9 cellular contexts compared by ENCODE assay signal in the genomic region with DNA sequence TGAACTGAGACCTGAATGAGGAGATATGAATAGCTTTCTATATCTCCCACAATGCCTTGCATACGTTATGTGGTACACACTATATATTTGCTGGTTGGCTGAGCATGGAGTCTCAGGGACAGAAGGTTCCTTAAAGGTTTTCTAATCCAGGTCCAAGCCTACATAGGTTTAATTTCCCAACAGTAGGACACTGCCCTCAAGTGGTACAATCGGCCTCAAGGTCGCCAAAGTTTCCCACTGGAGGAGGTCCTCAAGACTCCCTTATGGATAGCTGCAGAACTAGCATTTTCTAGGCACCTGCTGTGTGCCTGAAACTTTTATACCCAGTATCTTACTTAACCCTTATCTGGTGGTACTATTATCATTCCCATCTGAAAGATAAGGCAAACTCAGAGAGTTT. TPM values are rescaled to one million over a fixed set of nuclear protein-coding genes. Genes with fewer than 3 reads are reported as not detected.
DNase-seq lines count a peak whose midpoint lies in the region; ATAC-seq and TF ChIP-seq lines count a peak whose summit lies in the region.
"Had no signal": no experiment of that assay in that cellular context is flagged by ENCODE, and none has a peak within 500 bp of the region (broad histone marks: within the 10 kb centered on the region; RNA-seq: fewer than 3 reads in every experiment).

No MANE protein-coding gene starts in this region.

- CTCF ChIA-PET in activated CD8-positive, alpha-beta T cell treated with anti-CD3 and anti-CD28 coated beads for 36 hours (lab: Charles Lee) = interaction anchor here (0.7 to 2.5 kb wide), 5 partner anchors 73 to 611 kb away, joined by 3 to 7 read pairs (median 3); no protein-coding TSS in a partner anchor

- DNase-seq in EL (peak; percentile 22), NB4 (ENCODE audit: low read depth) (peak; percentile 44), dorsolateral prefrontal cortex (no peak), neural progenitor cell (ENCODE audit: low spot score) (peak; percentile 42), SKM-1 (lab: John Stamatoyannopoulos, UW; ENCODE audit: unreplicated experiment) (no peak), NCI-H1092 (lab: John Stamatoyannopoulos, UW) (no peak)
- DNase-seq in stimulated activated CD4-positive, alpha-beta T cell treated with anti-CD3 and anti-CD28 coated beads, Interleukin-4, amount 100 ng/mL, for 1 hour = no peak
- DNase-seq in activated CD8-positive, alpha-beta T cell treated with anti-CD3 and anti-CD28 coated beads for 36 hours = no peak

- peaks cover 0 to 87% (median 26%) of the 10 kb centered on the region in 45 donors for H3K27me3 ChIP-seq in dorsolateral prefrontal cortex
- no peaks in the 10 kb centered on the region for H3K27me3 ChIP-seq in neural progenitor cell

- H3K79me2 ChIP-seq in neural progenitor cell (ENCODE audit: low read depth) = no peaks in the 10 kb centered on the region

- H3F3A ChIP-seq in neural progenitor cell (ENCODE audit: low read depth) = no peaks in the 10 kb centered on the region

- ATAC-seq in activated CD8-positive, alpha-beta T cell treated with anti-CD3 and anti-CD28 coated beads for 36 hours = no peak

- POLR2A ChIA-PET in activated CD8-positive, alpha-beta T cell treated with anti-CD3 and anti-CD28 coated beads for 36 hours (lab: Charles Lee) = no interaction called here

- H3K9me3 ChIP-seq in neural progenitor cell (ENCODE audit: low read depth) = peaks cover 3% of the 10 kb centered on the region

- H3K4me3 ChIP-seq in NB4 (ENCODE audit: low read depth, low read length) = no peak overlapping the region
- H3K4me3 ChIP-seq in dorsolateral prefrontal cortex = no peak overlapping the region
- no peak overlapping the region for H3K4me3 ChIP-seq in neural progenitor cell

- H3K27ac Mint-ChIP-seq in neural progenitor cell = no peak overlapping the region
- no peak overlapping the region for H3K27ac Mint-ChIP-seq in activated CD8-positive, alpha-beta T cell treated with anti-CD3 and anti-CD28 coated beads for 36 hours
- H3K27ac Mint-ChIP-seq: activated naive CD4-positive, alpha-beta T cell treated with anti-CD3 and anti-CD28 coated beads, Interleukin-2, amount 50 U/mL, for 24 hours had no signal

- no peaks in the 10 kb centered on the region for H4K20me1 ChIP-seq in neural progenitor cell (ENCODE audit: low read depth)

- H3K4me1 Mint-ChIP-seq in neural progenitor cell = no peaks in the 10 kb centered on the region
- no peaks in the 10 kb centered on the region for H3K4me1 Mint-ChIP-seq in activated CD8-positive, alpha-beta T cell treated with anti-CD3 and anti-CD28 coated beads for 36 hours (ENCODE audit: low read depth)
- H3K4me1 Mint-ChIP-seq: activated naive CD4-positive, alpha-beta T cell treated with anti-CD3 and anti-CD28 coated beads, Interleukin-2, amount 50 U/mL, for 24 hours had no signal

- no peaks in the 10 kb centered on the region for H3K36me3 Mint-ChIP-seq in neural progenitor cell
- no peaks in the 10 kb centered on the region for H3K36me3 Mint-ChIP-seq in activated CD8-positive, alpha-beta T cell treated with anti-CD3 and anti-CD28 coated beads for 36 hours (ENCODE audit: low read depth)
- H3K36me3 Mint-ChIP-seq: activated naive CD4-positive, alpha-beta T cell treated with anti-CD3 and anti-CD28 coated beads, Interleukin-2, amount 50 U/mL, for 24 hours had no signal

- no peak overlapping the region for H3K9ac ChIP-seq in neural progenitor cell

- peaks cover 2% of the 10 kb centered on the region for H3K27me3 Mint-ChIP-seq in neural progenitor cell (ENCODE audit: insufficient read depth, low read depth)
- peaks cover 3% of the 10 kb centered on the region for H3K27me3 Mint-ChIP-seq in activated CD8-positive, alpha-beta T cell treated with anti-CD3 and anti-CD28 coated beads for 36 hours
- H3K27me3 Mint-ChIP-seq: activated naive CD4-positive, alpha-beta T cell treated with anti-CD3 and anti-CD28 coated beads, Interleukin-2, amount 50 U/mL, for 24 hours had no signal

- H3K27ac ChIP-seq in dorsolateral prefrontal cortex (no peak overlapping the region), neural progenitor cell (no peak overlapping the region)

- no peak overlapping the region for H3K4me3 Mint-ChIP-seq in neural progenitor cell
- no peak overlapping the region for H3K4me3 Mint-ChIP-seq in activated CD8-positive, alpha-beta T cell treated with anti-CD3 and anti-CD28 coated beads for 36 hours
- H3K4me3 Mint-ChIP-seq: activated naive CD4-positive, alpha-beta T cell treated with anti-CD3 and anti-CD28 coated beads, Interleukin-2, amount 50 U/mL, for 24 hours had no signal

- intact Hi-C loops in dorsolateral prefrontal cortex (cut with DNase I) = loop anchor here in 1 of 2 donors (5.0 kb wide), 1 partner anchor 611 kb away; no protein-coding TSS in a partner anchor
- intact Hi-C loops in activated CD8-positive, alpha-beta T cell treated with anti-CD3 and anti-CD28 coated beads for 36 hours (cut with micrococcal nuclease) = loop anchor here (10.0 kb wide), 1 partner anchor 73 kb away; no protein-coding TSS in a partner anchor

- H3K4me1 ChIP-seq in neural progenitor cell = no peaks in the 10 kb centered on the region

- TF ChIP-seq CTCF in NB4 (IDR thresholded peaks at IDR 0.05; ENCODE audit: low read depth, low read length) (no peak), dorsolateral prefrontal cortex (IDR thresholded peaks at IDR 0.05 in 54 of 56, conservative IDR thresholded peaks at IDR 0.05 in 2 of 56; ENCODE audit: low read depth in 1 of 56, partially characterized antibody in 56 of 56) (peak in 37 of 56 donors; percentile 14 to 58 (median 32)), neural progenitor cell (IDR thresholded peaks at IDR 0.05) (peak; percentile 46)
- TF ChIP-seq CTCF in activated CD8-positive, alpha-beta T cell treated with anti-CD3 and anti-CD28 coated beads for 36 hours (IDR thresholded peaks at IDR 0.05) = no peak

- H3K36me3 ChIP-seq in neural progenitor cell = no peaks in the 10 kb centered on the region

- H2AFZ ChIP-seq in neural progenitor cell (replicated peaks) = no peak overlapping the region

- TF ChIP-seq POLR2A in NB4 (IDR thresholded peaks at IDR 0.05; ENCODE audit: extremely low read depth, insufficient read length) = no peak

- no peak overlapping the region for H3K4me2 ChIP-seq in neural progenitor cell

- H3K9me3 Mint-ChIP-seq in neural progenitor cell = no peaks in the 10 kb centered on the region
- H3K9me3 Mint-ChIP-seq in activated CD8-positive, alpha-beta T cell treated with anti-CD3 and anti-CD28 coated beads for 36 hours = no peaks in the 10 kb centered on the region
- H3K9me3 Mint-ChIP-seq: activated naive CD4-positive, alpha-beta T cell treated with anti-CD3 and anti-CD28 coated beads, Interleukin-2, amount 50 U/mL, for 24 hours had no signal

RNA-seq across cellular contexts. Expression of a gene that starts 21.0 kb away (rescaled TPM):
- total RNA-seq in dorsolateral prefrontal cortex (10 to 100 TPM in 5 of 120 experiments, 1 to 10 TPM in 115; 3.0 to 12.4 (median 6.2) TPM), neural progenitor cell (ENCODE audit: low replicate concordance) (25.4 and 57.1 TPM in 2 replicates)
- 1 to 10 TPM; 3.1 to 4.2 TPM for total RNA-seq in activated CD8-positive, alpha-beta T cell treated with anti-CD3 and anti-CD28 coated beads for 36 hours

Comparison
In these comparisons a context has a peak if more than half of its experiments do, and no peak if none do; other contexts are left out.
1. DNase-seq: peak in EL (single experiment), NB4 (single experiment) and neural progenitor cell (single experiment); none in dorsolateral prefrontal cortex (0 of 10), stimulated activated CD4-positive, alpha-beta T cell treated with anti-CD3 and anti-CD28 coated beads, Interleukin-4, amount 100 ng/mL, for 1 hour (single experiment), activated CD8-positive, alpha-beta T cell treated with anti-CD3 and anti-CD28 coated beads for 36 hours (single experiment), SKM-1 (single experiment) and NCI-H1092 (single experiment).
2. CTCF ChIP-seq: peak in dorsolateral prefrontal cortex (37 of 56) and neural progenitor cell (single experiment); none in NB4 (single experiment) and activated CD8-positive, alpha-beta T cell treated with anti-CD3 and anti-CD28 coated beads for 36 hours (single experiment).